In the genomic region with DNA sequence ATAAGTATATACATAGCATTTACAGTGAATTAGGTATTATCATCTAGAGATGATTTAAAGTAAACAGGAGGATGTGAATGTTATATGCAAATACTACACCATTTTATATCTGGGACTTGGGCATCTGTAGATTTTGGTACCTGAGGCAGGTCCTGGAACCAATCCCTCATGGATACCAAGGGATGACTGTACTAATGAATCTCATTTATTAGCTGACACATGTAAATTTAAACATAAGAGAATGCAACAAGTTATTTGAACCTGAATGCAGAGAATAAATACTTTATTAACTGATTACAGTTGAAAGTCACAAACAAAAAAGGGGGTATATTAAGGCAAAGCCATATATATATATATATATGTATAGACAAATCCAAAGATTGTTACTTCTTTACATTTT, we compare ENCODE assay signal across 8 cellular contexts.
"Had no signal": no experiment of that assay in that cellular context is flagged by ENCODE, and none has a peak within 500 bp of the region (broad histone marks: within the 10 kb centered on the region; RNA-seq: fewer than 3 reads in every experiment).

No MANE protein-coding gene starts in this region.

- ATAC-seq: GM12878 had no signal

- DNase-seq: GDM1, GF-D8 had no signal

- H3K4me3 ChIP-seq: GM12878 had no signal

- FAIRE-seq: G401.6, GM12891, GM12892, GM18507, GM19239 had no signal
